9 cellular contexts compared by ENCODE assay signal in the genomic region with DNA sequence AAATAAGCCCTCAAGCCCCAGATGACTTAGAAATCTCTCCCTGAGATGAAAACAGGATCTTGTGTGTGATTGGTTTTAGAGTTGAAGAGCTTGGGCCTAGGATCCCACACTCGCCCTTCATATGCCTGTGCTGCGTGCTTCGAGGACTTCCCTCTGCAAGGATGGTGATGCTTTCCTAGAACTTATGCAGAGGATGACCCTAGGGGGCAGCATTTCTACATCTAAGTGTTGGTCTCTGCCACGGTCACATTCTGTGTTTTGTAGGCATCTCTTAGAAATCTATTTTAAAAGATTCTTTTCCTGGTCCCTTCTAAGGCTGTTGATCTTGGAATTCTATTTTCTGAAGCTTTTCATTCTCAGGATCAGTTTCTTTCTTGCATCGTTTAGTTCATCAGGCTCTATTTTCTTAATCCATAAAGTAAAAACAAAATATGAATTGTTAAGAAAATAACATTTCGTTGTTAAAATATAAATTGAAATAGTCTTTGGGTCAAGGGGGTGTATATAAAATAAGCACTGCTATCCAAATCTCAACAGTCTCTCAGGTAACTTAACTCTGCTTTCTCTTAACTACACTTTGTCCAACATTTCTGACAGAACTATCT. TPM values are rescaled to one million over a fixed set of nuclear protein-coding genes. Genes with fewer than 3 reads are reported as not detected.
DNase-seq lines count a peak whose midpoint lies in the region; ATAC-seq and TF ChIP-seq lines count a peak whose summit lies in the region.
"Had no signal": no experiment of that assay in that cellular context is flagged by ENCODE, and none has a peak within 500 bp of the region (broad histone marks: within the 10 kb centered on the region; RNA-seq: fewer than 3 reads in every experiment).

No MANE protein-coding gene starts in this region.

- no peak overlapping the region for H3K27ac ChIP-seq in HEK293 (ENCODE audit: extremely low read depth, low read depth, low read length)
- H3K27ac ChIP-seq: BLaER1 treated with 17β-estradiol and CSF1 and Interleukin-3, amounts not matched to agents 10 nM and 100 nM had no signal

- H3K36me3 ChIP-seq in HEK293 (ENCODE audit: control insufficient read depth in 2 of 2, insufficient read depth in 1 of 2, low read length in 2 of 2): peaks cover 0 to 56% of the 10 kb centered on the region in 2 experiments
- no peaks in the 10 kb centered on the region for H3K36me3 ChIP-seq in mucosa of descending colon (ENCODE audit: low read depth)

- no peak for TF ChIP-seq CTCF in HEK293 (tag by site-specific recombination; IDR thresholded peaks at IDR 0.05)
- peak; percentile 78 for TF ChIP-seq CTCF in epithelial cell of proximal tubule (conservative IDR thresholded peaks at IDR 0.05; ENCODE audit: low read depth, low read length)
- TF ChIP-seq CTCF in mucosa of descending colon (IDR thresholded peaks at IDR 0.05): no peak

- peak; percentile 65 for ATAC-seq in mucosa of descending colon
- no peak for ATAC-seq in HG02759 (IDR thresholded peaks at IDR 0.05; ENCODE audit: unreplicated experiment)
- ATAC-seq in GM19463 (IDR thresholded peaks at IDR 0.05; ENCODE audit: unreplicated experiment): no peak

- no peak overlapping the region for H3K4me3 ChIP-seq in HEK293 (ENCODE audit: low read depth, low read length)
- H3K4me3 ChIP-seq in epithelial cell of proximal tubule (ENCODE audit: low read depth, low read length): no peak overlapping the region
- no peak overlapping the region for H3K4me3 ChIP-seq in mucosa of descending colon
- H3K4me3 ChIP-seq: BLaER1 treated with 17β-estradiol and CSF1 and Interleukin-3, amounts not matched to agents 10 nM and 100 nM had no signal

- H3K4me1 ChIP-seq in HEK293 (ENCODE audit: control insufficient read depth, insufficient read depth, low read length) (no peaks in the 10 kb centered on the region; the same call in 1 of the 2 replicates), mucosa of descending colon (ENCODE audit: low read depth) (no peaks in the 10 kb centered on the region)

- peak; percentile 23 to 56 (median 29) for DNase-seq in NCI-H1417 (lab: John Stamatoyannopoulos, UW)
- DNase-seq in NCI-H1417 treated with DMSO at 0.1 percent for 48 hours (lab: John Stamatoyannopoulos, UW): no peak
- peak; percentile 43 to 68 for DNase-seq in SHP77 (lab: John Stamatoyannopoulos, UW)
- peak; percentile 18 for DNase-seq in epithelial cell of proximal tubule (ENCODE audit: low read depth)
- DNase-seq in mucosa of descending colon: peak in 1 of 3 donors; percentile 62

- CTCF ChIA-PET in HEK293 (lab: Yijun Ruan, JAX): interaction anchor here (0.6 to 1.3 kb wide), 8 partner anchors 9 to 594 kb away, joined by 3 to 8 read pairs (median 4); no protein-coding TSS in a partner anchor

- POLR2A ChIA-PET in HEK293 (lab: Yijun Ruan, JAX): no interaction called here

- H3K9me3 ChIP-seq in HEK293 (ENCODE audit: control insufficient read depth, insufficient read depth, low read depth, low read length) (no peaks in the 10 kb centered on the region), mucosa of descending colon (no peaks in the 10 kb centered on the region)
- H3K9me3 ChIP-seq: BLaER1 treated with 17β-estradiol and CSF1 and Interleukin-3, amounts not matched to agents 10 nM and 100 nM had no signal

- intact Hi-C loops in mucosa of descending colon (cut with DNase I, micrococcal nuclease): no loop called here

TF ChIP-seq in HEK293, 187 proteins besides CTCF, POLR2A, EP300 and RAD21:
- TF ChIP-seq ZNF654 (tag by site-specific recombination; IDR thresholded peaks at IDR 0.05; ENCODE audit: low read depth) (peak; percentile 42), ZNF585B (tag by site-specific recombination; IDR thresholded peaks at IDR 0.05) (no peak)
TF ChIP-seq in HEK293: peak in this region for 1.

RNA-seq across cellular contexts. Expression of a gene that starts 45.7 kb away (rescaled TPM):
- 20.7 and 35.9 TPM in 2 replicates for total RNA-seq in epithelial cell of proximal tubule
- 1 to 10 TPM; 4.1 to 9.1 (median 8.0) TPM for total RNA-seq in mucosa of descending colon

RNA-seq across cellular contexts. Expression of a gene that starts 48.0 kb away (rescaled TPM):
- total RNA-seq in epithelial cell of proximal tubule (24.1 and 35.7 TPM in 2 replicates), mucosa of descending colon (10 to 100 TPM; 19.9 to 22.6 (median 20.9) TPM)
